Comparison of ENCODE assay signal across 10 cellular contexts in the genomic region with DNA sequence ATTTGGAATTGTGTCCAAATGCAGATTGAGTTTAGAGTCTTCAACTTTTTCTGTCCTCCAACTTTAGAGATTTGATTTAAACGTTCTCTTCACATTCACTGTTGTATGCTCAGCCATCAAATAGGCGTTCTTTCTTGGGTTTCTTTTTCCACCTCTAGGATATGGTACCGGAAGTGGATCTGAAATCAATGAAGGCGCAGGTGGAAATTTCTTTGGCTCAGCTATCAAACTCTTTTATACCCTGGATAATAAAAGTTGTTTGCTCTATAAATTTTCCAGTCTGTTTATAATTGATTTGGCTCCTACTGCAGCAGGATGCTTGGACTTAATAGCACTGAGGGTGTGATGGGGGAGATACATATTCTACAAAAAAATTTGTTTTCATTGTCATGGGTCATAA. TPM values are rescaled to one million over a fixed set of nuclear protein-coding genes. Genes with fewer than 3 reads are reported as not detected.
A peak's percentile ranks its signal among the peaks of the same experiment; 100 is the strongest.
DNase-seq lines count a peak whose midpoint lies in the region; ATAC-seq and TF ChIP-seq lines count a peak whose summit lies in the region.
"Had no signal": no experiment of that assay in that cellular context is flagged by ENCODE, and none has a peak within 500 bp of the region (broad histone marks: within the 10 kb centered on the region; RNA-seq: fewer than 3 reads in every experiment).

No MANE protein-coding gene starts in this region.

- H3K27me3 ChIP-seq in OCI-LY3 (ENCODE audit: low read depth, low read length) (no peaks in the 10 kb centered on the region), duodenal mucosa (ENCODE audit: control insufficient read depth in 1 of 2, insufficient read depth in 2 of 2, low read length in 2 of 2) (no peaks in the 10 kb centered on the region), osteoblast (ENCODE audit: insufficient read depth, low read length) (no peaks in the 10 kb centered on the region)

- peak overlapping the region; percentile 75 for H3K4me2 ChIP-seq in OCI-LY3 (ENCODE audit: low read length)
- peak overlapping the region; percentile 90 for H3K4me2 ChIP-seq in osteoblast (ENCODE audit: insufficient read depth, low read length)

- peak overlapping the region; percentile 85 for H3K4me3 Mint-ChIP-seq in Calu3 (ENCODE audit: low read depth, unreplicated experiment)

- BruUV-seq in Calu3 (replicated peaks; lab: Mats Ljungman, UMichigan): no TSS peak

- ATAC-seq in GM19463 (IDR thresholded peaks at IDR 0.05; ENCODE audit: unreplicated experiment): no peak

- peak overlapping the region; percentile 81 for H3K27ac Mint-ChIP-seq in Calu3 (ENCODE audit: unreplicated experiment)

- H3K27ac ChIP-seq in OCI-LY3 (ENCODE audit: low read length) (no peak overlapping the region), duodenal mucosa (ENCODE audit: low read depth, low read length) (no peak overlapping the region), osteoblast (ENCODE audit: low read depth, low read length) (no peak overlapping the region)

- H3K4me1 ChIP-seq in OCI-LY3 (ENCODE audit: low read length) (peaks cover 19% of the 10 kb centered on the region), duodenal mucosa (ENCODE audit: control insufficient read depth in 1 of 2, insufficient read depth in 2 of 2, low read length in 2 of 2) (peaks cover 29 to 35% of the 10 kb centered on the region in 2 donors), osteoblast (ENCODE audit: insufficient read depth, low read length) (peaks cover 17% of the 10 kb centered on the region)

- peaks cover 11% of the 10 kb centered on the region for H3K4me1 Mint-ChIP-seq in Calu3 (ENCODE audit: low read depth, unreplicated experiment)

- H3K27me3 Mint-ChIP-seq in Calu3 (ENCODE audit: unreplicated experiment): no peaks in the 10 kb centered on the region

- intact Hi-C loops in Calu3 (cut with micrococcal nuclease; ENCODE audit: unreplicated experiment): loop anchor here (5.0 kb wide), 1 partner anchor 49 kb away; the partner anchor contains the start of gene SLC25A30

- H3K4me3 ChIP-seq in OCI-LY3 (ENCODE audit: low read length): peak overlapping the region; percentile 84
- H3K4me3 ChIP-seq in duodenal mucosa (ENCODE audit: low read depth in 1 of 2, low read length in 2 of 2): peak overlapping the region; percentile 88 to 98
- H3K4me3 ChIP-seq in osteoblast (ENCODE audit: insufficient read depth, low read length): peak overlapping the region; percentile 85

- H3K9ac ChIP-seq in OCI-LY3 (ENCODE audit: low read length) (no peak overlapping the region), duodenal mucosa (ENCODE audit: low read depth in 1 of 2, low read length in 2 of 2) (peak overlapping the region; percentile 92 to 94)

- H4K20me1 ChIP-seq in OCI-LY3 (ENCODE audit: insufficient read depth, low read length) (peaks cover 12% of the 10 kb centered on the region; the same call in 1 of the 2 replicates), osteoblast (ENCODE audit: insufficient read depth, low read length) (peaks cover 44% of the 10 kb centered on the region)

- peaks cover 11% of the 10 kb centered on the region for H3K36me3 ChIP-seq in OCI-LY3 (replicated peaks; ENCODE audit: low read depth, low read length)
- H3K36me3 ChIP-seq in duodenal mucosa (ENCODE audit: control insufficient read depth in 1 of 2, insufficient read depth in 2 of 2, low read length in 2 of 2): peaks cover 0 to 3% of the 10 kb centered on the region in 2 donors
- H3K36me3 ChIP-seq in osteoblast (ENCODE audit: insufficient read depth, low read length): no peaks in the 10 kb centered on the region

- peaks cover 27% of the 10 kb centered on the region for H3K36me3 Mint-ChIP-seq in Calu3 (ENCODE audit: insufficient read depth, unreplicated experiment)

- H3K79me2 ChIP-seq in OCI-LY3 (ENCODE audit: low read length) (peaks cover 64% of the 10 kb centered on the region), osteoblast (ENCODE audit: insufficient read depth, low read length) (peaks cover 67% of the 10 kb centered on the region)

- TF ChIP-seq CTCF in Calu3 (IDR thresholded peaks at IDR 0.05; ENCODE audit: unreplicated experiment) (no peak), OCI-LY3 (IDR thresholded peaks at IDR 0.05; ENCODE audit: low read depth, low read length) (no peak), osteoblast (IDR thresholded peaks at IDR 0.05; ENCODE audit: extremely low read depth, low read depth, low read length) (no peak)

- H2AFZ ChIP-seq in OCI-LY3 (ENCODE audit: low read depth, low read length) (no peak overlapping the region), osteoblast (ENCODE audit: low read length) (no peak overlapping the region)

- DNase-seq in Calu3 (no peak), osteoblast (ENCODE audit: insufficient read length, low spot score, missing footprints) (no peak), SW 1271 (lab: John Stamatoyannopoulos, UW) (no peak), DMS53 treated with DMSO at 0.1 percent for 48 hours (lab: John Stamatoyannopoulos, UW; ENCODE audit: unreplicated experiment) (no peak)
- DNase-seq in activated CD4-positive, CD25-positive, alpha-beta regulatory T cell treated with anti-CD3 and anti-CD28 coated beads, Interleukin-2, amount 50 U/mL, for 72 hours: no peak
- DNase-seq: mesendoderm, NCI-H1092 had no signal

- no peaks in the 10 kb centered on the region for H3K9me3 ChIP-seq in OCI-LY3 (ENCODE audit: insufficient read depth, low read length)
- H3K9me3 ChIP-seq in duodenal mucosa (ENCODE audit: control insufficient read depth in 1 of 2, low read length in 2 of 2): no peaks in the 10 kb centered on the region
- H3K9me3 ChIP-seq in osteoblast (ENCODE audit: low read depth, low read length): no peaks in the 10 kb centered on the region

- peaks cover 2% of the 10 kb centered on the region for H3K9me3 Mint-ChIP-seq in Calu3 (ENCODE audit: low read depth, unreplicated experiment)

- CTCF ChIA-PET in Calu3 (lab: Charles Lee): no interaction called here

RNA-seq across cellular contexts. Expression of gene COG3, which starts 1.6 kb away (rescaled TPM):
- total RNA-seq in Calu3 (2022) (18.4 and 21.6 TPM in 2 replicates), osteoblast (33.3 and 35.5 TPM in 2 replicates)

RNA-seq across cellular contexts. Expression of gene SLC25A30, which starts 48.2 kb away (rescaled TPM):
- 16.6 and 18.2 TPM in 2 replicates for total RNA-seq in Calu3 (2022)
- total RNA-seq in osteoblast: 11.2 TPM in 2 replicates
